ENCODE assay signal across 8 cellular contexts in genomic region chr14:99320105-99320572, GRCh38. TPM values are rescaled to one million over a fixed set of nuclear protein-coding genes. Genes with fewer than 3 reads are reported as not detected.
DNase-seq lines count a peak whose midpoint lies in the region; ATAC-seq and TF ChIP-seq lines count a peak whose summit lies in the region.

No MANE protein-coding gene starts in this region.

- H3K4me3 Mint-ChIP-seq in naive thymus-derived CD4-positive, alpha-beta T cell, result peak overlapping the region in 2 of 10 donors; percentile 53 to 54

- intact Hi-C loops in naive thymus-derived CD4-positive, alpha-beta T cell (cut with micrococcal nuclease), result loop anchor here (1.0 kb wide), 1 partner anchor 95 kb away; no protein-coding TSS in a partner anchor
- intact Hi-C loops in stomach (cut with DNase I; ENCODE audit: low total_unique reads), result no loop called here

- no peaks in the 10 kb centered on the region for H3K36me3 Mint-ChIP-seq in naive thymus-derived CD4-positive, alpha-beta T cell

- no peak for TF ChIP-seq EP300 in stomach (IDR thresholded peaks at IDR 0.05)

- H3K4me1 ChIP-seq in naive thymus-derived CD4-positive, alpha-beta T cell (ENCODE audit: control insufficient read depth in 2 of 2, insufficient read depth in 2 of 2, low read length in 2 of 2), result no peaks in the 10 kb centered on the region
- H3K4me1 ChIP-seq in stomach, result peaks cover 5 to 30% (median 9%) of the 10 kb centered on the region in 4 donors

- peak in 4 of 7 experiments; percentile 39 to 63 (median 46) for TF ChIP-seq CTCF in stomach (IDR thresholded peaks at IDR 0.05)

- H3K27ac ChIP-seq in naive thymus-derived CD4-positive, alpha-beta T cell (ENCODE audit: low read depth, low read length), result no peak overlapping the region
- no peak overlapping the region for H3K27ac ChIP-seq in stomach

- no peaks in the 10 kb centered on the region for H3K27me3 ChIP-seq in naive thymus-derived CD4-positive, alpha-beta T cell (ENCODE audit: control insufficient read depth in 2 of 2, insufficient read depth in 2 of 2, low read length in 2 of 2)
- peaks cover 0 to 41% (median 0%) of the 10 kb centered on the region in 3 donors for H3K27me3 ChIP-seq in stomach

- H3K27ac Mint-ChIP-seq in naive thymus-derived CD4-positive, alpha-beta T cell, result no peak overlapping the region

- 12 to 25% (median 21%) methylated on average over 11 to 23 of the region's 23 CpGs; no CpG with 5 or more reads in 1 of the 5 donors for WGBS in stomach, 5 donors

- POLR2A ChIA-PET in naive thymus-derived CD4-positive, alpha-beta T cell (lab: Charles Lee), result no interaction called here

- no peak for TF ChIP-seq POLR2A in stomach (IDR thresholded peaks at IDR 0.05)

- no peaks in the 10 kb centered on the region for H3K9me3 ChIP-seq in naive thymus-derived CD4-positive, alpha-beta T cell (ENCODE audit: control insufficient read depth in 2 of 3, low read length in 3 of 3)
- H3K9me3 ChIP-seq in stomach, result no peaks in the 10 kb centered on the region

- peak; percentile 75 for ATAC-seq in HG02938 (IDR thresholded peaks at IDR 0.05; ENCODE audit: unreplicated experiment)
- peak; percentile 81 for ATAC-seq in naive thymus-derived CD4-positive, alpha-beta T cell

- CTCF ChIA-PET in naive thymus-derived CD4-positive, alpha-beta T cell (lab: Charles Lee), result interaction anchor here (0.7 to 2.5 kb wide), 3 partner anchors 17 to 1418 kb away, joined by 3 to 8 read pairs (median 3); no protein-coding TSS in a partner anchor

- H3K36me3 ChIP-seq in naive thymus-derived CD4-positive, alpha-beta T cell (ENCODE audit: control insufficient read depth in 2 of 3, insufficient read depth in 3 of 3, low read length in 3 of 3), result no peaks in the 10 kb centered on the region
- H3K36me3 ChIP-seq in stomach, result no peaks in the 10 kb centered on the region

- no peaks in the 10 kb centered on the region for H3K9me3 Mint-ChIP-seq in naive thymus-derived CD4-positive, alpha-beta T cell

- no peak overlapping the region for H3K4me3 ChIP-seq in naive thymus-derived CD4-positive, alpha-beta T cell (ENCODE audit: low read length)
- no peak overlapping the region for H3K4me3 ChIP-seq in stomach

- DNase-seq in NK-92 treated with Interleukin-12 subunit alpha and Interleukin-12 subunit beta, amount 100 ng/mL, for 24 hours (lab: John Stamatoyannopoulos, UW), result peak; percentile 74
- DNase-seq in NK-92 (lab: John Stamatoyannopoulos, UW; ENCODE audit: unreplicated experiment), result no peak
- peak; percentile 59 for DNase-seq in NCI-H2171 treated with DMSO at 0.1 percent for 48 hours (lab: John Stamatoyannopoulos, UW)
- peak; percentile 89 for DNase-seq in activated CD4-positive, alpha-beta T cell treated with anti-CD3 and anti-CD28 coated beads for 48 hours
- DNase-seq in dermis blood vessel endothelial cell, result peak; percentile 65
- DNase-seq in naive thymus-derived CD4-positive, alpha-beta T cell, result peak; percentile 33 to 80 (median 56)
- peak; percentile 55 for DNase-seq in stomach

- peaks cover 0 to 10% (median 3%) of the 10 kb centered on the region in 7 donors for H3K4me1 Mint-ChIP-seq in naive thymus-derived CD4-positive, alpha-beta T cell

- H3K27me3 Mint-ChIP-seq in naive thymus-derived CD4-positive, alpha-beta T cell, result peaks cover 0 to under 1% (median 0%) of the 10 kb centered on the region in 5 donors

RNA-seq across cellular contexts. Expression of gene BCL11B, which starts 48.1 kb away (rescaled TPM):
- total RNA-seq in dermis blood vessel endothelial cell (under 0.01 and 0.05 TPM in 2 replicates), stomach (1 to 10 TPM in 4 of 5 donors, not detected in 1; 1.3 to 9.6 (median 2.0) TPM)
- total RNA-seq in naive thymus-derived CD4-positive, alpha-beta T cell, result 100 to 1,000 TPM in 4 of 5 experiments, 10 to 100 TPM in 1; 96.3 to 269 (median 223) TPM
- polyA plus RNA-seq in naive thymus-derived CD4-positive, alpha-beta T cell, result 10 to 100 TPM; 10.9 to 11.6 TPM
- polyA plus RNA-seq in stomach, result under 1 TPM; 0.15 to 0.90 (median 0.19) TPM

Comparison
In these comparisons a context has a peak if more than half of its experiments do, and no peak if none do; other contexts are left out.
1. RNA of gene BCL11B, which starts 48.1 kb away (total RNA-seq): 96.3 to 269 TPM in naive thymus-derived CD4-positive, alpha-beta T cell; 1.3 to 9.6 TPM in stomach and under 0.01 to 0.05 TPM in dermis blood vessel endothelial cell; every median in the first group is over 4 times any median in the second.